ENCODE assay signal across 8 cellular contexts in genomic region chr1:152347116-152347728, GRCh38. TPM values are rescaled to one million over a fixed set of nuclear protein-coding genes. Genes with fewer than 3 reads are reported as not detected.
DNase-seq lines count a peak whose midpoint lies in the region; FAIRE-seq and TF ChIP-seq lines count a peak whose summit lies in the region.

No MANE protein-coding gene starts in this region.

- H3K27ac ChIP-seq in adrenal gland (no peak overlapping the region), keratinocyte (ENCODE audit: control insufficient read depth, insufficient read depth, low read length) (no peak overlapping the region)

- dilution Hi-C loops in keratinocyte (cut with MboI; ENCODE audit: extremely low pct_ligation_motif_present, low sequenced_read_pairs), result no loop called here

- H2AFZ ChIP-seq in keratinocyte (ENCODE audit: control insufficient read depth, low read length), result no peak overlapping the region

- H3K36me3 ChIP-seq in adrenal gland (replicated peaks in 1 of 2) (no peaks in the 10 kb centered on the region), keratinocyte (ENCODE audit: control insufficient read depth in 2 of 2, extremely low read depth in 1 of 2, insufficient read depth in 2 of 2, low read length in 2 of 2) (no peaks in the 10 kb centered on the region)

- no peaks in the 10 kb centered on the region for H3K27me3 ChIP-seq in adrenal gland
- H3K27me3 ChIP-seq in keratinocyte (ENCODE audit: control insufficient read depth, extremely low read depth, insufficient read depth, low read length), result no peaks in the 10 kb centered on the region

- no peaks in the 10 kb centered on the region for H3K79me2 ChIP-seq in keratinocyte (ENCODE audit: control insufficient read depth, insufficient read depth, low read length)

- H4K20me1 ChIP-seq in keratinocyte (ENCODE audit: control insufficient read depth, extremely low read depth, insufficient read depth, low read length), result no peaks in the 10 kb centered on the region

- no peaks in the 10 kb centered on the region for H3K9me3 ChIP-seq in adrenal gland (replicated peaks in 1 of 3)
- H3K9me3 ChIP-seq in keratinocyte (ENCODE audit: control insufficient read depth, low read depth, low read length), result no peaks in the 10 kb centered on the region

- peak; percentile 92 for FAIRE-seq in keratinocyte (lab: Jason Lieb, UNC)

- H3K9me1 ChIP-seq in keratinocyte (ENCODE audit: control insufficient read depth, extremely low read depth, insufficient read depth, low read length), result no peaks in the 10 kb centered on the region

- H3K4me3 ChIP-seq in adrenal gland, result no peak overlapping the region
- H3K4me3 ChIP-seq in keratinocyte (ENCODE audit: control insufficient read depth in 2 of 3, extremely low read depth in 1 of 3, insufficient read depth in 2 of 3, low read depth in 1 of 3, low read length in 3 of 3), result no peak overlapping the region

- TF ChIP-seq CTCF in adrenal gland (IDR thresholded peaks at IDR 0.05), result peak; percentile 67 to 92 (median 77)
- TF ChIP-seq CTCF in keratinocyte (optimal IDR thresholded peaks at IDR 0.05 in 1 of 3, IDR thresholded peaks at IDR 0.05 in 1 of 3, conservative IDR thresholded peaks at IDR 0.05 in 1 of 3; ENCODE audit: extremely low read depth in 1 of 3, insufficient read depth in 2 of 3, low read length in 3 of 3), result peak; percentile 70 to 87 (median 73)

- intact Hi-C loops in adrenal gland (cut with DNase I), result loop anchor here in 1 of 2 donors (10.0 kb wide), 1 partner anchor 152 kb away; no protein-coding TSS in a partner anchor

- no peak overlapping the region for H3K4me2 ChIP-seq in keratinocyte (ENCODE audit: control insufficient read depth, extremely low read depth, insufficient read depth, low read depth, low read length)

- DNase-seq in activated CD4-positive, CD25-positive, alpha-beta regulatory T cell (lab: John Stamatoyannopoulos, UW), result peak in 3 of 4 experiments; percentile 2 to 10 (median 2)
- DNase-seq in activated CD4-positive, CD25-positive, alpha-beta regulatory T cell treated with anti-CD3 and anti-CD28 coated beads, Interleukin-2, amount 50 U/mL, for 72 hours, result no peak
- DNase-seq in HS-27A (ENCODE audit: low read depth), result peak; percentile 74
- DNase-seq in RKO (ENCODE audit: low spot score), result peak; percentile 62
- DNase-seq in adrenal gland, result peak in 6 of 7 donors; percentile 27 to 72 (median 54)
- peak; percentile 38 for DNase-seq in keratinocyte (ENCODE audit: low read depth, low spot score)
- peak; percentile 7 to 26 for DNase-seq in stimulated activated CD4-positive, alpha-beta T cell treated with anti-CD3 and anti-CD28 coated beads, Interleukin-4, amount 100 ng/mL, for 48 hours (ENCODE audit: low read depth in 2 of 2)
- DNase-seq in DMS79 (lab: John Stamatoyannopoulos, UW), result no peak

- TF ChIP-seq POLR2A in adrenal gland (IDR thresholded peaks at IDR 0.05), result no peak

- no peaks in the 10 kb centered on the region for H3K4me1 ChIP-seq in adrenal gland (replicated peaks in 1 of 2)
- H3K4me1 ChIP-seq in keratinocyte (ENCODE audit: control insufficient read depth, extremely low read depth, insufficient read depth, low read length), result no peaks in the 10 kb centered on the region

- WGBS in adrenal gland, 4 donors, result 10 to 20% (median 15%) methylated on average over 8 of the region's 8 CpGs

- H3K9ac ChIP-seq in keratinocyte (ENCODE audit: control insufficient read depth, extremely low read depth, insufficient read depth, low read length), result no peak overlapping the region

RNA-seq across cellular contexts. Expression of gene FLG2, which starts 12.6 kb away (rescaled TPM):
- not detected for total RNA-seq in adrenal gland
- polyA plus RNA-seq in adrenal gland (not detected), keratinocyte (0.15 to 0.98 TPM (median 0.41 TPM) in 3 replicates)
- polyA plus RNA-seq in keratinocyte (2011; ENCODE audit: low read depth), result 156 TPM
- polyA plus RNA-seq in keratinocyte (2011; cell fraction: cytosol; rRNA removed), result 0.05 and 0.34 TPM in 2 replicates
- polyA plus RNA-seq in keratinocyte (2011; cell fraction: nucleus; rRNA removed), result 1.0 and 2.8 TPM in 2 replicates
- polyA plus RNA-seq in keratinocyte (2012; ENCODE audit: low replicate concordance), result 0.29 and 106 TPM in 2 replicates
- 0.73 to 4.8 TPM (median 1.2 TPM) in 3 replicates for polyA minus RNA-seq in keratinocyte
- polyA minus RNA-seq in keratinocyte (2011; cell fraction: cytosol; rRNA and poly(A)+ RNA removed), result 0.19 TPM
- polyA minus RNA-seq in keratinocyte (2011; cell fraction: nucleus; rRNA and poly(A)+ RNA removed), result 3.7 and 6.6 TPM in 2 replicates

RNA-seq across cellular contexts. Expression of gene FLG, which starts 22.2 kb away (rescaled TPM):
- total RNA-seq in adrenal gland, result not detected
- polyA plus RNA-seq in adrenal gland, result not detected
- polyA plus RNA-seq in keratinocyte, result 8.7 to 8.8 TPM (median 8.8 TPM) in 3 replicates
- polyA plus RNA-seq in keratinocyte (2011; ENCODE audit: low read depth), result 947 TPM
- 4.6 and 4.7 TPM in 2 replicates for polyA plus RNA-seq in keratinocyte (2011; cell fraction: cytosol; rRNA removed)
- polyA plus RNA-seq in keratinocyte (2011; cell fraction: nucleus; rRNA removed), result 49.3 and 61.5 TPM in 2 replicates
- 8.5 and 340 TPM in 2 replicates for polyA plus RNA-seq in keratinocyte (2012; ENCODE audit: low replicate concordance)
- 14.1 to 36.8 TPM (median 32.6 TPM) in 3 replicates for polyA minus RNA-seq in keratinocyte
- polyA minus RNA-seq in keratinocyte (2011; cell fraction: cytosol; rRNA and poly(A)+ RNA removed), result 7.7 TPM
- polyA minus RNA-seq in keratinocyte (2011; cell fraction: nucleus; rRNA and poly(A)+ RNA removed), result 72.9 and 80.9 TPM in 2 replicates

Comparison
In these comparisons a context has a peak if more than half of its experiments do, and no peak if none do; other contexts are left out.
1. DNase-seq: peak in activated CD4-positive, CD25-positive, alpha-beta regulatory T cell (3 of 4), HS-27A (single experiment), RKO (single experiment), adrenal gland (6 of 7), keratinocyte (single experiment) and stimulated activated CD4-positive, alpha-beta T cell treated with anti-CD3 and anti-CD28 coated beads, Interleukin-4, amount 100 ng/mL, for 48 hours (2 of 2); none in activated CD4-positive, CD25-positive, alpha-beta regulatory T cell treated with anti-CD3 and anti-CD28 coated beads, Interleukin-2, amount 50 U/mL, for 72 hours (single experiment) and DMS79 (single experiment).